In genomic region chr2:73282924-73283544, GRCh38 we compare ENCODE assay signal across 9 cellular contexts. TPM values are rescaled to one million over a fixed set of nuclear protein-coding genes. Genes with fewer than 3 reads are reported as not detected.
DNase-seq lines count a peak whose midpoint lies in the region; ATAC-seq and TF ChIP-seq lines count a peak whose summit lies in the region.
"Had no signal": no experiment of that assay in that cellular context is flagged by ENCODE, and none has a peak within 500 bp of the region (broad histone marks: within the 10 kb centered on the region; RNA-seq: fewer than 3 reads in every experiment).

No MANE protein-coding gene starts in this region.

- H3K9me3 ChIP-seq in AG04450 (ENCODE audit: control insufficient read depth, insufficient read depth, low read length) (no peaks in the 10 kb centered on the region; the same call in 1 of the 2 replicates), iPS-20b (ENCODE audit: insufficient read depth, low read depth, low read length) (no peaks in the 10 kb centered on the region), mucosa of descending colon (no peaks in the 10 kb centered on the region)
- H3K9me3 ChIP-seq: heart left ventricle had no signal

- intact Hi-C loops in activated CD8-positive, alpha-beta T cell treated with anti-CD3 and anti-CD28 coated beads for 36 hours (cut with micrococcal nuclease): no loop called here
- intact Hi-C loops in mucosa of descending colon (cut with DNase I, micrococcal nuclease): no loop called here

- H3K4me1 Mint-ChIP-seq in activated CD8-positive, alpha-beta T cell treated with anti-CD3 and anti-CD28 coated beads for 36 hours (ENCODE audit: low read depth): peaks cover 34% of the 10 kb centered on the region

- peaks cover 34% of the 10 kb centered on the region for H3K36me3 Mint-ChIP-seq in activated CD8-positive, alpha-beta T cell treated with anti-CD3 and anti-CD28 coated beads for 36 hours (ENCODE audit: low read depth)

- H3K27ac Mint-ChIP-seq in activated CD8-positive, alpha-beta T cell treated with anti-CD3 and anti-CD28 coated beads for 36 hours: peak overlapping the region; percentile 84

- no peak for ATAC-seq in activated CD8-positive, alpha-beta T cell treated with anti-CD3 and anti-CD28 coated beads for 36 hours
- ATAC-seq in HG02884 (IDR thresholded peaks at IDR 0.05; ENCODE audit: unreplicated experiment) (no peak), omental fat pad (ENCODE audit: low FRiP score) (no peak), mucosa of descending colon (no peak)

- H3K27me3 ChIP-seq in AG04450 (ENCODE audit: control insufficient read depth, insufficient read depth, low read length) (peaks cover 17% of the 10 kb centered on the region), H7 (ENCODE audit: control insufficient read depth, insufficient read depth, low read length) (peaks cover 30% of the 10 kb centered on the region), iPS-20b (ENCODE audit: insufficient read depth, low read length) (peaks cover 47% of the 10 kb centered on the region)

- TF ChIP-seq CTCF in AG04450 (IDR thresholded peaks at IDR 0.05; ENCODE audit: low read depth, low read length) (no peak), omental fat pad (IDR thresholded peaks at IDR 0.05) (no peak), mucosa of descending colon (IDR thresholded peaks at IDR 0.05) (no peak)
- TF ChIP-seq CTCF in activated CD8-positive, alpha-beta T cell treated with anti-CD3 and anti-CD28 coated beads for 36 hours (IDR thresholded peaks at IDR 0.05): no peak

- H3K27me3 Mint-ChIP-seq in activated CD8-positive, alpha-beta T cell treated with anti-CD3 and anti-CD28 coated beads for 36 hours: no peaks in the 10 kb centered on the region

- H3K27ac ChIP-seq in AG04450 (ENCODE audit: low read depth, low read length): no peak overlapping the region
- no peak overlapping the region for H3K27ac ChIP-seq in iPS-20b (ENCODE audit: low read length)
- H3K27ac ChIP-seq: heart left ventricle had no signal

- DNase-seq in AG04450 (ENCODE audit: low read depth, low spot score) (no peak), H7 (peak; percentile 66), omental fat pad (ENCODE audit: low spot score) (no peak), mucosa of descending colon (no peak), ureter (ENCODE audit: low spot score) (no peak)
- DNase-seq in activated CD8-positive, alpha-beta T cell treated with anti-CD3 and anti-CD28 coated beads for 36 hours: no peak
- DNase-seq: heart left ventricle had no signal

- H3K4me1 ChIP-seq in iPS-20b (ENCODE audit: insufficient read depth, low read length) (peaks cover 5% of the 10 kb centered on the region; the same call in 1 of the 2 replicates), mucosa of descending colon (ENCODE audit: low read depth) (peaks cover 9% of the 10 kb centered on the region)

- peak overlapping the region; percentile 90 for H3K4me3 Mint-ChIP-seq in activated CD8-positive, alpha-beta T cell treated with anti-CD3 and anti-CD28 coated beads for 36 hours

- no peaks in the 10 kb centered on the region for H3K9me3 Mint-ChIP-seq in activated CD8-positive, alpha-beta T cell treated with anti-CD3 and anti-CD28 coated beads for 36 hours

- peak overlapping the region; percentile 70 for H3K4me3 ChIP-seq in AG04450 (ENCODE audit: low read depth, low read length)
- H3K4me3 ChIP-seq in H7 (ENCODE audit: insufficient read depth, low read depth, low read length): peak overlapping the region; percentile 74
- H3K4me3 ChIP-seq in iPS-20b (ENCODE audit: low read length): peak overlapping the region; percentile 79
- H3K4me3 ChIP-seq in mucosa of descending colon: no peak overlapping the region

- CTCF ChIA-PET in AG04450 (lab: Charles Lee): no interaction called here
- CTCF ChIA-PET in activated CD8-positive, alpha-beta T cell treated with anti-CD3 and anti-CD28 coated beads for 36 hours (lab: Charles Lee): interaction anchor here (0.6 to 3.3 kb wide), 3 partner anchors 8 to 12 kb away, joined by 4 to 15 read pairs (median 4); partner anchors contain the start of gene EGR4

- H3K36me3 ChIP-seq in H7 (replicated peaks; ENCODE audit: control insufficient read depth, insufficient read depth, low read length) (no peaks in the 10 kb centered on the region), iPS-20b (ENCODE audit: insufficient read depth, low read depth, low read length) (no peaks in the 10 kb centered on the region), mucosa of descending colon (ENCODE audit: low read depth) (no peaks in the 10 kb centered on the region)
- H3K36me3 ChIP-seq: heart left ventricle had no signal

- peak overlapping the region; percentile 75; the same call in 1 of the 2 replicates for H3K9ac ChIP-seq in iPS-20b (ENCODE audit: low read depth, low read length)

- POLR2A ChIA-PET in AG04450 (lab: Yijun Ruan, JAX): no interaction called here
- POLR2A ChIA-PET in activated CD8-positive, alpha-beta T cell treated with anti-CD3 and anti-CD28 coated beads for 36 hours (lab: Charles Lee): no interaction called here

RNA-seq across cellular contexts. Expression of gene FBXO41, which starts 1.2 kb away (rescaled TPM):
- 2.5 and 2.7 TPM in 2 replicates for polyA plus RNA-seq in AG04450 (2011; rRNA removed)
- polyA minus RNA-seq in AG04450 (2011; rRNA and poly(A)+ RNA removed): 4.0 and 4.4 TPM in 2 replicates
- 2.3 and 3.7 TPM in 2 replicates for total RNA-seq in H7 (2014; rRNA removed; shearing (Covaris generic))
- 10 to 100 TPM; 41.5 to 42.0 TPM for total RNA-seq in activated CD8-positive, alpha-beta T cell treated with anti-CD3 and anti-CD28 coated beads for 36 hours
- total RNA-seq in omental fat pad (1 to 10 TPM; 1.1 to 3.1 (median 2.0) TPM), mucosa of descending colon (1 to 10 TPM; 2.0 to 4.8 (median 2.9) TPM), ureter (6.6 TPM)

RNA-seq across cellular contexts. Expression of gene EGR4, which starts 10.3 kb away (rescaled TPM):
- polyA plus RNA-seq in AG04450 (2011; rRNA removed): not detected in 2 replicates
- not detected in 2 replicates for polyA minus RNA-seq in AG04450 (2011; rRNA and poly(A)+ RNA removed)
- 0.04 TPM in 1 of 2 replicates, not detected in the other for total RNA-seq in H7 (2014; rRNA removed; shearing (Covaris generic))
- total RNA-seq in activated CD8-positive, alpha-beta T cell treated with anti-CD3 and anti-CD28 coated beads for 36 hours: under 1 TPM; 0.11 to 0.29 TPM
- total RNA-seq in omental fat pad (not detected), mucosa of descending colon (not detected), ureter (not detected)
- total RNA-seq: heart left ventricle had no signal
- polyA plus RNA-seq: heart left ventricle had no signal

RNA-seq across cellular contexts. Expression of gene CCT7, which starts 48.9 kb away (rescaled TPM):
- polyA plus RNA-seq in AG04450 (2011; rRNA removed): 303 and 331 TPM in 2 replicates
- 289 and 344 TPM in 2 replicates for polyA minus RNA-seq in AG04450 (2011; rRNA and poly(A)+ RNA removed)
- 474 and 529 TPM in 2 replicates for total RNA-seq in H7 (2014; rRNA removed; shearing (Covaris generic))
- total RNA-seq in activated CD8-positive, alpha-beta T cell treated with anti-CD3 and anti-CD28 coated beads for 36 hours: 100 to 1,000 TPM; 628 to 660 TPM
- total RNA-seq in omental fat pad (100 to 1,000 TPM; 187 to 208 (median 202) TPM), mucosa of descending colon (100 to 1,000 TPM; 132 to 207 (median 144) TPM), ureter (237 TPM)

RNA-seq across cellular contexts. Expression of gene PRADC1, which starts 50.0 kb away (rescaled TPM):
- polyA plus RNA-seq in AG04450 (2011; rRNA removed): 11.6 and 12.0 TPM in 2 replicates
- polyA minus RNA-seq in AG04450 (2011; rRNA and poly(A)+ RNA removed): 9.1 and 10.9 TPM in 2 replicates
- 17.7 and 19.6 TPM in 2 replicates for total RNA-seq in H7 (2014; rRNA removed; shearing (Covaris generic))
- 10 to 100 TPM; 12.4 to 16.2 TPM for total RNA-seq in activated CD8-positive, alpha-beta T cell treated with anti-CD3 and anti-CD28 coated beads for 36 hours
- total RNA-seq in omental fat pad (10 to 100 TPM; 23.1 to 44.0 (median 38.5) TPM), mucosa of descending colon (10 to 100 TPM; 30.4 to 37.4 (median 34.6) TPM), ureter (19.1 TPM)
